15 cellular contexts compared by ENCODE assay signal in genomic region chr10:76231258-76231934, GRCh38.
DNase-seq lines count a peak whose midpoint lies in the region; ATAC-seq and TF ChIP-seq lines count a peak whose summit lies in the region.
"Had no signal": no experiment of that assay in that cellular context is flagged by ENCODE, and none has a peak within 500 bp of the region (broad histone marks: within the 10 kb centered on the region; RNA-seq: fewer than 3 reads in every experiment).

No MANE protein-coding gene starts in this region.

- no peak for ATAC-seq in GM21717 (IDR thresholded peaks at IDR 0.05; ENCODE audit: unreplicated experiment)
- ATAC-seq: sciatic nerve had no signal

- intact Hi-C loops in spleen (cut with DNase I; ENCODE audit: low total_unique reads), result no loop called here

- no peaks in the 10 kb centered on the region for H3K79me2 ChIP-seq in osteoblast (ENCODE audit: insufficient read depth, low read length)

- TF ChIP-seq POLR2A in spleen (IDR thresholded peaks at IDR 0.05), result no peak

- H3K27ac ChIP-seq in SK-N-MC (peak overlapping the region; percentile 60; the same call in 1 of the 2 replicates), osteoblast (ENCODE audit: low read depth, low read length) (no peak overlapping the region), spleen (no peak overlapping the region)
- H3K27ac ChIP-seq: BLaER1 treated with 17β-estradiol and CSF1 and Interleukin-3, amounts not matched to agents 10 nM and 100 nM had no signal

- H3K9ac ChIP-seq in SK-N-MC (ENCODE audit: insufficient read length), result no peak overlapping the region
- H3K9ac ChIP-seq: BLaER1 treated with 17β-estradiol and CSF1 and Interleukin-3, amounts not matched to agents 10 nM and 100 nM had no signal

- H3K36me3 ChIP-seq in SK-N-MC (ENCODE audit: insufficient read depth, low read length) (no peaks in the 10 kb centered on the region), osteoblast (ENCODE audit: insufficient read depth, low read length) (no peaks in the 10 kb centered on the region), spleen (no peaks in the 10 kb centered on the region)
- H3K36me3 ChIP-seq: BLaER1 treated with 17β-estradiol and CSF1 and Interleukin-3, amounts not matched to agents 10 nM and 100 nM had no signal

- DNase-seq in NCI-H1105 treated with DMSO at 0.1 percent for 48 hours (lab: John Stamatoyannopoulos, UW) (peak; percentile 7), NCI-H1105 (lab: John Stamatoyannopoulos, UW) (no peak), SK-N-MC (ENCODE audit: low read depth, low spot score) (no peak), iPS DF 19.7 (ENCODE audit: low read depth, low spot score) (peak; percentile 69), osteoblast (ENCODE audit: insufficient read length, low spot score, missing footprints) (no peak), spleen (no peak)
- no peak for DNase-seq in stimulated activated naive CD4-positive, alpha-beta T cell treated with Interleukin-2 at 50 U/mL for 16 hours (lab: John Stamatoyannopoulos, UW)
- DNase-seq: activated CD4-positive, alpha-beta T cell treated with anti-CD3 and anti-CD28 coated beads, Interleukin-2, amount 50 U/mL, for 1 hour; activated naive CD4-positive, alpha-beta T cell treated with anti-CD3 and anti-CD28 coated beads, Interleukin-2, amount 10 ng/mL, durations not matched to agents 7 days and 5 days; HCEC 1CT; NCI-H2081; NCI-H774 had no signal

- H3K4me3 ChIP-seq in SK-N-MC (peak overlapping the region; percentile 40; the same call in 1 of the 2 replicates), osteoblast (ENCODE audit: insufficient read depth, low read length) (no peak overlapping the region), spleen (no peak overlapping the region)
- H3K4me3 ChIP-seq: BLaER1 treated with 17β-estradiol and CSF1 and Interleukin-3, amounts not matched to agents 10 nM and 100 nM had no signal

- TF ChIP-seq CTCF in osteoblast (IDR thresholded peaks at IDR 0.05; ENCODE audit: extremely low read depth, low read depth, low read length), result no peak
- no peak for TF ChIP-seq CTCF in spleen (IDR thresholded peaks at IDR 0.05 in 8 of 11, conservative IDR thresholded peaks at IDR 0.05 in 3 of 11)

- no peaks in the 10 kb centered on the region for H3K4me1 ChIP-seq in osteoblast (ENCODE audit: insufficient read depth, low read length)
- peaks cover 0 to 7% (median 1%) of the 10 kb centered on the region in 6 donors for H3K4me1 ChIP-seq in spleen

- no peaks in the 10 kb centered on the region for H3K27me3 ChIP-seq in osteoblast (ENCODE audit: insufficient read depth, low read length)
- H3K27me3 ChIP-seq in spleen (replicated peaks in 1 of 7), result no peaks in the 10 kb centered on the region
- H3K27me3 ChIP-seq: BLaER1 treated with 17β-estradiol and CSF1 and Interleukin-3, amounts not matched to agents 10 nM and 100 nM had no signal

- H3K9me3 ChIP-seq in SK-N-MC (ENCODE audit: low read depth, low read length), result no peaks in the 10 kb centered on the region
- no peaks in the 10 kb centered on the region for H3K9me3 ChIP-seq in osteoblast (ENCODE audit: low read depth, low read length)
- H3K9me3 ChIP-seq in spleen, result no peaks in the 10 kb centered on the region
- H3K9me3 ChIP-seq: BLaER1 treated with 17β-estradiol and CSF1 and Interleukin-3, amounts not matched to agents 10 nM and 100 nM had no signal

- 32 to 44% (median 34%) methylated on average over 2 of the region's 2 CpGs for WGBS in spleen, 5 donors

- no peak overlapping the region for H3K4me2 ChIP-seq in osteoblast (ENCODE audit: insufficient read depth, low read length)
- H3K4me2 ChIP-seq: BLaER1 treated with 17β-estradiol and CSF1 and Interleukin-3, amounts not matched to agents 10 nM and 100 nM had no signal

- no peaks in the 10 kb centered on the region for H4K20me1 ChIP-seq in osteoblast (ENCODE audit: insufficient read depth, low read length)
- H4K20me1 ChIP-seq: BLaER1 treated with 17β-estradiol and CSF1 and Interleukin-3, amounts not matched to agents 10 nM and 100 nM had no signal

- peak overlapping the region; percentile 25 for H2AFZ ChIP-seq in osteoblast (ENCODE audit: low read length)

Comparison
In these comparisons a context has a peak if more than half of its experiments do, and no peak if none do; other contexts are left out.
1. DNase-seq: peak in NCI-H1105 treated with DMSO at 0.1 percent for 48 hours (single experiment) and iPS DF 19.7 (single experiment); none in NCI-H1105 (single experiment), SK-N-MC (single experiment), osteoblast (single experiment), spleen (single experiment) and stimulated activated naive CD4-positive, alpha-beta T cell treated with Interleukin-2 at 50 U/mL for 16 hours (single experiment).